In genomic region chr2:79758042-79758441, GRCh38 we compare ENCODE assay signal across 6 cellular contexts.
"Had no signal": no experiment of that assay in that cellular context is flagged by ENCODE, and none has a peak within 500 bp of the region (broad histone marks: within the 10 kb centered on the region; RNA-seq: fewer than 3 reads in every experiment).

No MANE protein-coding gene starts in this region.

- H3K27ac ChIP-seq: GM23248, HL-60 had no signal

- H3K9ac ChIP-seq: GM23248 had no signal

- H2AFZ ChIP-seq: GM23248 had no signal

- H3K4me3 ChIP-seq: GM23248, HAP-1 had no signal

- H3K36me3 ChIP-seq: HAP-1 had no signal

- DNase-seq: GM23248, GOT3, H7, HFFc6 had no signal

- H3K9me3 ChIP-seq: HAP-1 had no signal

- H3K4me1 ChIP-seq: HAP-1 had no signal
